ENCODE assay signal across 24 cellular contexts in genomic region chr1:225408249-225408648, GRCh38. TPM values are rescaled to one million over a fixed set of nuclear protein-coding genes. Genes with fewer than 3 reads are reported as not detected.
DNase-seq lines count a peak whose midpoint lies in the region; ATAC-seq, FAIRE-seq and TF ChIP-seq lines count a peak whose summit lies in the region.
"Had no signal": no experiment of that assay in that cellular context is flagged by ENCODE, and none has a peak within 500 bp of the region (broad histone marks: within the 10 kb centered on the region; RNA-seq: fewer than 3 reads in every experiment).

No MANE protein-coding gene starts in this region.

- H3K27me3 Mint-ChIP-seq in activated CD8-positive, alpha-beta T cell treated with anti-CD3 and anti-CD28 coated beads for 36 hours = no peaks in the 10 kb centered on the region
- no peaks in the 10 kb centered on the region for H3K27me3 Mint-ChIP-seq in activated CD8-positive, alpha-beta T cell treated with anti-CD3 and anti-CD28 coated beads, Interleukin-2, amount 10 ng/mL, durations not matched to agents 7 days and 5 days (ENCODE audit: low read depth)
- no peaks in the 10 kb centered on the region for H3K27me3 Mint-ChIP-seq in Calu3 (ENCODE audit: unreplicated experiment)
- no peaks in the 10 kb centered on the region for H3K27me3 Mint-ChIP-seq in naive thymus-derived CD8-positive, alpha-beta T cell

- 95% methylated on average over 4 of the region's 4 CpGs for WGBS in K562 (ENCODE audit: insufficient coverage, low coverage, missing lambda C conversion rate)
- WGBS in stomach, 5 donors = 78 to 90% (median 83%) methylated on average over 4 of the region's 4 CpGs

- peaks cover 65% of the 10 kb centered on the region for H3K36me3 Mint-ChIP-seq in activated CD8-positive, alpha-beta T cell treated with anti-CD3 and anti-CD28 coated beads for 36 hours (ENCODE audit: low read depth)
- peaks cover 79% of the 10 kb centered on the region for H3K36me3 Mint-ChIP-seq in activated CD8-positive, alpha-beta T cell treated with anti-CD3 and anti-CD28 coated beads, Interleukin-2, amount 10 ng/mL, durations not matched to agents 7 days and 5 days (ENCODE audit: low read depth)
- peaks cover 68% of the 10 kb centered on the region for H3K36me3 Mint-ChIP-seq in Calu3 (ENCODE audit: insufficient read depth, unreplicated experiment)
- peaks cover 0 to 95% (median 20%) of the 10 kb centered on the region in 3 donors for H3K36me3 Mint-ChIP-seq in naive thymus-derived CD8-positive, alpha-beta T cell

- H3K4me1 ChIP-seq in K562 (replicated peaks in 1 of 2; ENCODE audit: control insufficient read depth in 2 of 2, insufficient read depth in 2 of 2, low read length in 2 of 2) (no peaks in the 10 kb centered on the region), stomach (peaks cover 0 to 33% (median 5%) of the 10 kb centered on the region in 4 donors)

- no peak overlapping the region for H2AFZ ChIP-seq in K562 (ENCODE audit: low read depth, low read length)

- POLR2A ChIA-PET in activated CD8-positive, alpha-beta T cell treated with anti-CD3 and anti-CD28 coated beads for 36 hours (lab: Charles Lee) = interaction anchor here (0.8 kb wide), 1 partner anchor 12 kb away, joined by 3 read pairs; no protein-coding TSS in a partner anchor
- POLR2A ChIA-PET in activated CD8-positive, alpha-beta T cell treated with anti-CD3 and anti-CD28 coated beads, Interleukin-2, amount 10 ng/mL, durations not matched to agents 7 days and 5 days (lab: Charles Lee) = interaction anchor here (0.6 kb wide), 1 partner anchor 17 kb away, joined by 4 read pairs; no protein-coding TSS in a partner anchor
- POLR2A ChIA-PET in K562 (lab: Yijun Ruan, JAX) = interaction anchor here (0.9 to 4.4 kb wide), 8 partner anchors 9 to 20 kb away, joined by 3 to 17 read pairs (median 4); no protein-coding TSS in a partner anchor
- POLR2A ChIA-PET in naive thymus-derived CD8-positive, alpha-beta T cell (lab: Charles Lee) = no interaction called here

- H3K4me2 ChIP-seq in K562 (ENCODE audit: insufficient read depth, low read length) = no peak overlapping the region

- peaks cover 3% of the 10 kb centered on the region for H3K4me1 Mint-ChIP-seq in activated CD8-positive, alpha-beta T cell treated with anti-CD3 and anti-CD28 coated beads for 36 hours (ENCODE audit: low read depth)
- H3K4me1 Mint-ChIP-seq in activated CD8-positive, alpha-beta T cell treated with anti-CD3 and anti-CD28 coated beads, Interleukin-2, amount 10 ng/mL, durations not matched to agents 7 days and 5 days (ENCODE audit: low read depth) = no peaks in the 10 kb centered on the region
- peaks cover 22% of the 10 kb centered on the region for H3K4me1 Mint-ChIP-seq in Calu3 (ENCODE audit: low read depth, unreplicated experiment)
- H3K4me1 Mint-ChIP-seq in naive thymus-derived CD8-positive, alpha-beta T cell = peaks cover 0 to 31% (median 13%) of the 10 kb centered on the region in 4 donors

- H3K4me3 ChIP-seq in K562 = no peak overlapping the region
- no peak overlapping the region for H3K4me3 ChIP-seq in stomach
- H3K4me3 ChIP-seq: GM12878 had no signal

- in situ Hi-C loops in K562 (cut with MboI) = no loop called here

- FAIRE-seq in K562 (lab: Jason Lieb, UNC) = no peak
- FAIRE-seq: A204.1, GM12878, GM18507, HTR-8/SVneo had no signal

- H3K9me3 ChIP-seq in K562 (replicated peaks; ENCODE audit: control insufficient read depth, insufficient read depth, low read depth, low read length) = no peaks in the 10 kb centered on the region
- no peaks in the 10 kb centered on the region for H3K9me3 ChIP-seq in stomach
- H3K9me3 ChIP-seq: Caco-2 had no signal

- no peaks in the 10 kb centered on the region for H3K27me3 ChIP-seq in K562 (ENCODE audit: control insufficient read depth in 2 of 2, insufficient read depth in 2 of 2, low read length in 2 of 2)
- H3K27me3 ChIP-seq in stomach = no peaks in the 10 kb centered on the region

- no peak for TF ChIP-seq RAD21 in K562 (CRISPR knock-in tag; conservative IDR thresholded peaks at IDR 0.05 in 1 of 2, IDR thresholded peaks at IDR 0.05 in 1 of 2)

- no peak for TF ChIP-seq CTCF in activated CD8-positive, alpha-beta T cell treated with anti-CD3 and anti-CD28 coated beads for 36 hours (IDR thresholded peaks at IDR 0.05)
- TF ChIP-seq CTCF in Calu3 (IDR thresholded peaks at IDR 0.05; ENCODE audit: unreplicated experiment) (no peak), K562 (IDR thresholded peaks at IDR 0.05 in 2 of 3, conservative IDR thresholded peaks at IDR 0.05 in 1 of 3; ENCODE audit: insufficient read depth in 2 of 3, low read depth in 1 of 3, low read length in 3 of 3) (no peak), stomach (IDR thresholded peaks at IDR 0.05) (no peak)

- BruUV-seq in Calu3 (replicated peaks; lab: Mats Ljungman, UMichigan) (no TSS peak), K562 (replicated peaks; lab: Mats Ljungman, UMichigan) (TSS peak; percentile 5)

- no peaks in the 10 kb centered on the region for H3K9me1 ChIP-seq in K562 (ENCODE audit: control insufficient read depth, insufficient read depth, low read length)

- peaks cover 31% of the 10 kb centered on the region; the same call in 2 of the 3 replicates for H3K79me2 ChIP-seq in K562 (ENCODE audit: control insufficient read depth, insufficient read depth, low read length)

- CTCF ChIA-PET in activated CD8-positive, alpha-beta T cell treated with anti-CD3 and anti-CD28 coated beads for 36 hours (lab: Charles Lee) = interaction anchor here (1.0 kb wide), 2 partner anchors 16 to 378 kb away, joined by 3 read pairs; no protein-coding TSS in a partner anchor
- CTCF ChIA-PET in activated CD8-positive, alpha-beta T cell treated with anti-CD3 and anti-CD28 coated beads, Interleukin-2, amount 10 ng/mL, durations not matched to agents 7 days and 5 days (lab: Charles Lee) = no interaction called here
- CTCF ChIA-PET in Calu3 (lab: Charles Lee) (no interaction called here), K562 (lab: Yijun Ruan, JAX; ENCODE audit: low intra/inter-chr PET ratio) (no interaction called here)

- no peak for DNase-seq in activated CD8-positive, alpha-beta T cell treated with anti-CD3 and anti-CD28 coated beads for 36 hours
- DNase-seq in activated CD8-positive, alpha-beta T cell treated with anti-CD3 and anti-CD28 coated beads, Interleukin-2, amount 10 ng/mL, durations not matched to agents 7 days and 5 days = no peak
- DNase-seq in Calu3 (no peak), K562 (ENCODE audit: extremely low read depth in 1 of 4, low spot score in 3 of 4) (no peak), stomach (no peak)
- no peak for DNase-seq in naive thymus-derived CD8-positive, alpha-beta T cell
- DNase-seq: Caco-2; DMS79; HCEC 1CT; KBM-7; NCI-H1092; NCI-H1694 treated with DMSO at 0.1 percent for 48 hours; NCI-H345; NCI-H526 treated with DMSO at 0.1 percent for 48 hours; NK-92 treated with Interleukin-12 subunit alpha and Interleukin-12 subunit beta, amount 100 ng/mL, for 24 hours; OCI-M1 had no signal

- TF ChIP-seq POLR2A in K562 (conservative IDR thresholded peaks at IDR 0.05) = no peak
- TF ChIP-seq POLR2A in stomach (IDR thresholded peaks at IDR 0.05) = no peak

- no peak for TF ChIP-seq EP300 in K562 (IDR thresholded peaks at IDR 0.05; ENCODE audit: low read length)
- TF ChIP-seq EP300 in stomach (IDR thresholded peaks at IDR 0.05) = no peak

- H3K9ac ChIP-seq in K562 (ENCODE audit: insufficient read depth in 1 of 2, low read depth in 2 of 2, low read length in 2 of 2) = no peak overlapping the region

- H3K4me3 Mint-ChIP-seq in activated CD8-positive, alpha-beta T cell treated with anti-CD3 and anti-CD28 coated beads for 36 hours = no peak overlapping the region
- H3K4me3 Mint-ChIP-seq in activated CD8-positive, alpha-beta T cell treated with anti-CD3 and anti-CD28 coated beads, Interleukin-2, amount 10 ng/mL, durations not matched to agents 7 days and 5 days = no peak overlapping the region
- H3K4me3 Mint-ChIP-seq in Calu3 (ENCODE audit: low read depth, unreplicated experiment) = no peak overlapping the region
- H3K4me3 Mint-ChIP-seq in naive thymus-derived CD8-positive, alpha-beta T cell = no peak overlapping the region

- H3K36me3 ChIP-seq in K562 (ENCODE audit: control insufficient read depth, insufficient read depth, low read length) (peaks cover 99% of the 10 kb centered on the region), stomach (peaks cover 27 to 100% (median 96%) of the 10 kb centered on the region in 4 donors)

- peak overlapping the region; percentile 3 for H3K27ac Mint-ChIP-seq in activated CD8-positive, alpha-beta T cell treated with anti-CD3 and anti-CD28 coated beads for 36 hours
- no peak overlapping the region for H3K27ac Mint-ChIP-seq in activated CD8-positive, alpha-beta T cell treated with anti-CD3 and anti-CD28 coated beads, Interleukin-2, amount 10 ng/mL, durations not matched to agents 7 days and 5 days
- peak overlapping the region; percentile 21 for H3K27ac Mint-ChIP-seq in Calu3 (ENCODE audit: unreplicated experiment)
- peak overlapping the region in 6 of 10 donors; percentile 0 to 44 (median 8) for H3K27ac Mint-ChIP-seq in naive thymus-derived CD8-positive, alpha-beta T cell

- intact Hi-C loops in activated CD8-positive, alpha-beta T cell treated with anti-CD3 and anti-CD28 coated beads for 36 hours (cut with micrococcal nuclease) = no loop called here
- intact Hi-C loops in Calu3 (cut with micrococcal nuclease; ENCODE audit: unreplicated experiment) = no loop called here
- intact Hi-C loops in K562 (cut with micrococcal nuclease) = no loop called here
- intact Hi-C loops in stomach (cut with DNase I; ENCODE audit: low total_unique reads) = no loop called here

- ATAC-seq in activated CD8-positive, alpha-beta T cell treated with anti-CD3 and anti-CD28 coated beads for 36 hours = no peak
- no peak for ATAC-seq in activated CD8-positive, alpha-beta T cell treated with anti-CD3 and anti-CD28 coated beads, Interleukin-2, amount 10 ng/mL, durations not matched to agents 7 days and 5 days
- ATAC-seq in K562 (no peak), HG03045 (IDR thresholded peaks at IDR 0.05; ENCODE audit: unreplicated experiment) (no peak), GM19397 (IDR thresholded peaks at IDR 0.05; ENCODE audit: unreplicated experiment) (no peak)
- no peak for ATAC-seq in naive thymus-derived CD8-positive, alpha-beta T cell
- ATAC-seq: GM12878 had no signal

- no peak overlapping the region for H3K27ac ChIP-seq in K562 (ENCODE audit: extremely low read depth, low read depth, low read length)
- H3K27ac ChIP-seq in stomach = no peak overlapping the region
- H3K27ac ChIP-seq: C4-2B, RWPE1 had no signal

- no peaks in the 10 kb centered on the region for H4K20me1 ChIP-seq in K562 (replicated peaks; ENCODE audit: control insufficient read depth, insufficient read depth, low read length)

- no peaks in the 10 kb centered on the region for H3K9me3 Mint-ChIP-seq in activated CD8-positive, alpha-beta T cell treated with anti-CD3 and anti-CD28 coated beads for 36 hours
- H3K9me3 Mint-ChIP-seq in activated CD8-positive, alpha-beta T cell treated with anti-CD3 and anti-CD28 coated beads, Interleukin-2, amount 10 ng/mL, durations not matched to agents 7 days and 5 days (ENCODE audit: insufficient read depth) = no peaks in the 10 kb centered on the region
- H3K9me3 Mint-ChIP-seq in Calu3 (ENCODE audit: low read depth, unreplicated experiment) = no peaks in the 10 kb centered on the region
- H3K9me3 Mint-ChIP-seq in naive thymus-derived CD8-positive, alpha-beta T cell = no peaks in the 10 kb centered on the region

RNA-seq across cellular contexts. Expression of gene LBR, which starts 19.6 kb away (rescaled TPM):
- total RNA-seq in activated CD8-positive, alpha-beta T cell treated with anti-CD3 and anti-CD28 coated beads for 36 hours = 100 to 1,000 TPM; 145 to 156 TPM
- total RNA-seq in activated CD8-positive, alpha-beta T cell treated with anti-CD3 and anti-CD28 coated beads, Interleukin-2, amount 10 ng/mL, durations not matched to agents 7 days and 5 days = 100 to 1,000 TPM; 226 to 234 TPM
- total RNA-seq in Calu3 (2022) = 172 and 183 TPM in 2 replicates
- total RNA-seq in K562 (2011; cell fraction: chromatin; rRNA removed; ENCODE audit: low replicate concordance) = 218 and 419 TPM in 2 replicates
- 192 and 198 TPM in 2 replicates for total RNA-seq in K562 (2011; cell fraction: nucleolus; rRNA removed)
- total RNA-seq in K562 (2011; cell fraction: nucleoplasm; rRNA removed) = 268 and 304 TPM in 2 replicates
- 102 and 116 TPM in 2 replicates for total RNA-seq in K562 (2014; rRNA removed)
- total RNA-seq in K562 (2014; rRNA removed; fragmentation: Illumina TruSeq; extraction: Trizol) = 205 and 234 TPM in 2 replicates
- total RNA-seq in K562 (2015; rRNA removed; fragmentation: Illumina TruSeq; extraction: Trizol) = 177 and 192 TPM in 2 replicates
- 229 and 235 TPM in 2 replicates for total RNA-seq in K562 (2021)
- polyA plus RNA-seq in K562 (2011; rRNA removed) = 170 and 197 TPM in 2 replicates
- 90.3 and 164 TPM in 2 replicates for polyA plus RNA-seq in K562 (2011; cell fraction: cytosol; rRNA removed)
- 137 and 143 TPM in 2 replicates for polyA plus RNA-seq in K562 (2011; cell fraction: nucleus; rRNA removed)
- 106 and 154 TPM in 2 replicates for polyA plus RNA-seq in K562 (2012)
- polyA plus RNA-seq in K562 (2014; fragmentation: Illumina TruSeq; extraction: Trizol) = 160 and 197 TPM in 2 replicates
- polyA plus RNA-seq in K562 (2014; fragmentation: Nextera tagmentation; extraction: Ambion mirVana) = 100 to 1,000 TPM; 203 to 217 TPM
- 144 and 147 TPM in 2 replicates for polyA plus RNA-seq in K562 (2014; rRNA removed)
- polyA minus RNA-seq in K562 (2011; rRNA and poly(A)+ RNA removed) = 186 and 194 TPM in 2 replicates
- 95.8 and 96.2 TPM in 2 replicates for polyA minus RNA-seq in K562 (2011; cell fraction: cytosol; rRNA and poly(A)+ RNA removed)
- polyA minus RNA-seq in K562 (2011; cell fraction: nucleus; rRNA and poly(A)+ RNA removed) = 102 and 157 TPM in 2 replicates
- total RNA-seq in naive thymus-derived CD8-positive, alpha-beta T cell = 100 to 1,000 TPM; 151 to 167 TPM
- 100 to 1,000 TPM in 2 of 3 donors, 10 to 100 TPM in 1; 95.8 to 123 (median 111) TPM for polyA plus RNA-seq in naive thymus-derived CD8-positive, alpha-beta T cell
- total RNA-seq in stomach = 100 to 1,000 TPM in 2 of 5 donors, 10 to 100 TPM in 3; 47.8 to 159 (median 83.4) TPM
- 10 to 100 TPM in 1 of 3 donors, 1 to 10 TPM in 2; 6.9 to 25.5 (median 6.9) TPM for polyA plus RNA-seq in stomach
